In genomic region chr15:72200395-72201237, GRCh38 we compare ENCODE assay signal across 7 cellular contexts. TPM values are rescaled to one million over a fixed set of nuclear protein-coding genes. Genes with fewer than 3 reads are reported as not detected.
DNase-seq lines count a peak whose midpoint lies in the region; ATAC-seq, FAIRE-seq and TF ChIP-seq lines count a peak whose summit lies in the region.

No MANE protein-coding gene starts in this region.

- peak; percentile 20 to 42 for ATAC-seq in gastrocnemius medialis
- no peak for ATAC-seq in GM21381 (IDR thresholded peaks at IDR 0.05; ENCODE audit: unreplicated experiment)

- no peak overlapping the region for H3K4me3 Mint-ChIP-seq in chondrocyte (ENCODE audit: unreplicated experiment)
- no peak overlapping the region for H3K4me3 Mint-ChIP-seq in type B pancreatic cell

- TF ChIP-seq POLR2A in GM12891 (IDR thresholded peaks at IDR 0.05; ENCODE audit: low read depth, low read length) (no peak), gastrocnemius medialis (IDR thresholded peaks at IDR 0.05) (no peak)

- H3K4me1 Mint-ChIP-seq in chondrocyte (ENCODE audit: low read depth) (peaks cover 17% of the 10 kb centered on the region), type B pancreatic cell (ENCODE audit: unreplicated experiment) (peaks cover 4% of the 10 kb centered on the region)

- DNase-seq in GM12891 (ENCODE audit: insufficient read length, low spot score) = no peak
- peak; percentile 54 for DNase-seq in NAMALWA (ENCODE audit: low spot score)
- no peak for DNase-seq in chondrocyte (ENCODE audit: low spot score)
- DNase-seq in gastrocnemius medialis = peak; percentile 29 to 84
- DNase-seq in midbrain (lab: John Stamatoyannopoulos, UW) = no peak
- no peak for DNase-seq in type B pancreatic cell (ENCODE audit: extremely low spot score, unreplicated experiment)

- H3K9me3 Mint-ChIP-seq in chondrocyte (ENCODE audit: low read depth) (no peaks in the 10 kb centered on the region), type B pancreatic cell (no peaks in the 10 kb centered on the region)

- in situ Hi-C loops in gastrocnemius medialis (cut with MboI; ENCODE audit: low sequenced_read_pairs in 4 of 4) = loop anchor here in 3 of 4 donors (5.0 to 10.0 kb wide), 2 partner anchors 72 to 74 kb away; partner anchors contain the start of gene PARP6 (in 3 of the 3)

- H3K9me3 ChIP-seq in gastrocnemius medialis = no peaks in the 10 kb centered on the region

- no peak overlapping the region for H3K4me3 ChIP-seq in gastrocnemius medialis

- TF ChIP-seq CTCF in chondrocyte (IDR thresholded peaks at IDR 0.05) (no peak), gastrocnemius medialis (IDR thresholded peaks at IDR 0.05 in 4 of 5, conservative IDR thresholded peaks at IDR 0.05 in 1 of 5) (no peak), type B pancreatic cell (conservative IDR thresholded peaks at IDR 0.05) (no peak)

- FAIRE-seq in GM12891 (lab: Jason Lieb, UNC) = peak; percentile 71

- H3K27ac Mint-ChIP-seq in chondrocyte (ENCODE audit: unreplicated experiment) = peak overlapping the region; percentile 17
- no peak overlapping the region for H3K27ac Mint-ChIP-seq in type B pancreatic cell

- H3K36me3 Mint-ChIP-seq in chondrocyte (ENCODE audit: low read depth) (peaks cover 47% of the 10 kb centered on the region), type B pancreatic cell (peaks cover 18% of the 10 kb centered on the region)

- peaks cover 53% of the 10 kb centered on the region in 2 donors for H3K4me1 ChIP-seq in gastrocnemius medialis

- no peaks in the 10 kb centered on the region for H3K27me3 ChIP-seq in gastrocnemius medialis

- intact Hi-C loops in gastrocnemius medialis (cut with DNase I; ENCODE audit: low total_unique reads) = loop anchor here (1.0 to 2.0 kb wide), 3 partner anchors 22 to 72 kb away; partner anchors contain the start of genes PARP6 and PKM

- peaks cover 0 to 51% of the 10 kb centered on the region in 2 donors for H3K36me3 ChIP-seq in gastrocnemius medialis

- peak overlapping the region; percentile 82 to 96 (median 92) for H3K27ac ChIP-seq in gastrocnemius medialis

- no peaks in the 10 kb centered on the region for H3K27me3 Mint-ChIP-seq in chondrocyte (ENCODE audit: low read depth)
- peaks cover 22% of the 10 kb centered on the region for H3K27me3 Mint-ChIP-seq in type B pancreatic cell

TF ChIP-seq in GM12891, 5 proteins besides CTCF, POLR2A, EP300 and RAD21:
- TF ChIP-seq TAF1 (IDR thresholded peaks at IDR 0.05; ENCODE audit: low read depth, low read length) (no peak), PAX5 (IDR thresholded peaks at IDR 0.05; ENCODE audit: insufficient read depth, low read length, severe bottlenecking) (no peak), POLR2AphosphoS5 (IDR thresholded peaks at IDR 0.05; ENCODE audit: low read depth, low read length) (0 out of 2 replicates have a peak, but pooled peaks have one; percentile 20)

RNA-seq across cellular contexts. Expression of gene GRAMD2A, which starts 3.0 kb away (rescaled TPM):
- polyA plus RNA-seq in GM12891 (2012; ENCODE audit: low read depth, missing spikeins) = 0.19 TPM
- total RNA-seq in chondrocyte (0.32 to 0.77 TPM (median 0.65 TPM) in 3 replicates), gastrocnemius medialis (not detected), type B pancreatic cell (ENCODE audit: low replicate concordance) (6.0 and 15.5 TPM in 2 replicates)

RNA-seq across cellular contexts. Expression of gene PKM, which starts 30.4 kb away (rescaled TPM):
- polyA plus RNA-seq in GM12891 (2012; ENCODE audit: low read depth, missing spikeins) = 1,892 TPM
- total RNA-seq in chondrocyte (909 to 976 TPM (median 944 TPM) in 3 replicates), gastrocnemius medialis (100 to 1,000 TPM; 691 to 946 (median 810) TPM), type B pancreatic cell (ENCODE audit: low replicate concordance) (597 and 663 TPM in 2 replicates)

Comparison
In these comparisons a context has a peak if more than half of its experiments do, and no peak if none do; other contexts are left out.
1. DNase-seq: peak in NAMALWA (single experiment) and gastrocnemius medialis (2 of 2); none in GM12891 (single experiment), chondrocyte (single experiment), midbrain (single experiment) and type B pancreatic cell (single experiment).